ENCODE assay signal across 8 cellular contexts in genomic region chrX:102470215-102470614, GRCh38. TPM values are rescaled to one million over a fixed set of nuclear protein-coding genes. Genes with fewer than 3 reads are reported as not detected.
"Had no signal": no experiment of that assay in that cellular context is flagged by ENCODE, and none has a peak within 500 bp of the region (broad histone marks: within the 10 kb centered on the region; RNA-seq: fewer than 3 reads in every experiment).

No MANE protein-coding gene starts in this region.

RNA-seq across cellular contexts. Expression of gene TCP11X2, which starts 1.4 kb away (rescaled TPM):
- total RNA-seq: activated CD8-positive, alpha-beta T cell treated with anti-CD3 and anti-CD28 coated beads, Interleukin-2, amount 10 ng/mL, durations not matched to agents 7 days and 5 days; activated naive CD8-positive, alpha-beta T cell treated with anti-CD3 and anti-CD28 coated beads, Interleukin-2, amount 10 ng/mL, durations not matched to agents 7 days and 5 days; adrenal gland; breast epithelium; chondrocyte; Peyer's patch; SJSA1; WTC11 had no signal

RNA-seq across cellular contexts. Expression of gene NXF2B, which starts 30.4 kb away (rescaled TPM):
- total RNA-seq: activated CD8-positive, alpha-beta T cell treated with anti-CD3 and anti-CD28 coated beads, Interleukin-2, amount 10 ng/mL, durations not matched to agents 7 days and 5 days; activated naive CD8-positive, alpha-beta T cell treated with anti-CD3 and anti-CD28 coated beads, Interleukin-2, amount 10 ng/mL, durations not matched to agents 7 days and 5 days; adrenal gland; breast epithelium; chondrocyte; Peyer's patch; SJSA1 had no signal

RNA-seq across cellular contexts. Expression of gene TMSB15A, which starts 46.3 kb away (rescaled TPM):
- total RNA-seq: Peyer's patch had no signal
